Comparison of ENCODE assay signal across 18 cellular contexts in genomic region chr10:123603130-123603529, GRCh38.
"Had no signal": no experiment of that assay in that cellular context is flagged by ENCODE, and none has a peak within 500 bp of the region (broad histone marks: within the 10 kb centered on the region; RNA-seq: fewer than 3 reads in every experiment).

No MANE protein-coding gene starts in this region.

- H3K27ac Mint-ChIP-seq: dendritic cell treated with granulocyte-macrophage colony-stimulating factor and Interleukin-4, amounts not matched to agents 40 ng/mL and 50 ng/mL, for 4 days; effector memory CD8-positive, alpha-beta T cell; endodermal cell had no signal

- H3K4me3 Mint-ChIP-seq: dendritic cell treated with granulocyte-macrophage colony-stimulating factor and Interleukin-4, amounts not matched to agents 40 ng/mL and 50 ng/mL, for 4 days; effector memory CD8-positive, alpha-beta T cell; endodermal cell had no signal

- H3K9me3 Mint-ChIP-seq: dendritic cell treated with granulocyte-macrophage colony-stimulating factor and Interleukin-4, amounts not matched to agents 40 ng/mL and 50 ng/mL, for 4 days had no signal

- DNase-seq: colonic mucosa; cortex of kidney; dermis blood vessel endothelial cell; dorsolateral prefrontal cortex; effector CD4-positive, alpha-beta T cell; effector CD8-positive, alpha-beta T cell; effector memory CD4-positive, alpha-beta T cell; effector memory CD8-positive, alpha-beta T cell; endodermal cell; erythroblast; esophagus squamous epithelium; foreskin fibroblast; foreskin keratinocyte; foreskin melanocyte; gastrocnemius medialis; glutamatergic neuron; heart right ventricle had no signal
